33 cellular contexts compared by ENCODE assay signal in the genomic region with DNA sequence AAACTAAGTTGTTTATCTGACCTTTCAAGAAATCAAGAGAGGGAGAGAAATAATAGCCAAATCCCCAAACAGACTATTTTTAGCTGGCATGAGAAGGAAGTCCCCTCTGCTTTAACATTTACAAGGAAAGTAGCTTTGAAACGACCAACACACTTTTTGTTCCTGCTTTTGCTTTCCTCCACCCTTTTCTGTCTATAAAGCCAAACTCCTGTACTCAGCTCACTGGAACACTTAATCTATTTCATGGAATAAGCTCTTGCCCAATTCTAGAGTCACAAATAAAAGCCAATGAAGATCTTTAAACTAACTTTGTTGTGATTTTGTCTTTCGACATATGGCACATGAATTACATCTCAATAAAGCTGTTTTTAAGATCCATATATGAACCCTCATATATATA.
DNase-seq lines count a peak whose midpoint lies in the region; ATAC-seq, FAIRE-seq and TF ChIP-seq lines count a peak whose summit lies in the region.
"Had no signal": no experiment of that assay in that cellular context is flagged by ENCODE, and none has a peak within 500 bp of the region (broad histone marks: within the 10 kb centered on the region; RNA-seq: fewer than 3 reads in every experiment).

No MANE protein-coding gene starts in this region.

- DNase-seq in CD1c-positive myeloid dendritic cell (ENCODE audit: extremely low spot score) (peak; percentile 20), K562 (ENCODE audit: extremely low read depth in 1 of 4, low spot score in 3 of 4) (no peak), left lobe of liver (ENCODE audit: low spot score) (no peak), smooth muscle cell (lab: John Stamatoyannopoulos, UW; ENCODE audit: unreplicated experiment) (no peak), NCI-H226 (no peak), AML-193 (lab: John Stamatoyannopoulos, UW) (no peak)
- no peak for DNase-seq in activated T-helper 2 cell treated with anti-CD3 and anti-CD28 coated beads, Interferon-gamma antibody, Interleukin-2, Interleukin-4, amounts not matched to agents 10 μg/mL and 5 μg/mL and 100 μg/mL, durations not matched to agents 14 hours and 24 hours and 36 hours (ENCODE audit: low spot score)
- DNase-seq: activated CD4-positive, alpha-beta T cell treated with anti-CD3 and anti-CD28 coated beads, Interleukin-2, amount 10 ng/mL, durations not matched to agents 24 days and 14 days; activated CD8-positive, alpha-beta memory T cell treated with anti-CD3 and anti-CD28 coated beads, Interleukin-2, amount 10 ng/mL, durations not matched to agents 7 days and 5 days; activated naive CD4-positive, alpha-beta T cell treated with anti-CD3 and anti-CD28 coated beads, Interleukin-2, amount 50 U/mL, for 16 hours; Caco-2; DND-41; head of caudate nucleus; kidney glomerular epithelial cell; naive thymus-derived CD4-positive, alpha-beta T cell; NCI-H1092; NCI-H2029; NCI-H774; occipital lobe; OCI-M1; retina; SK-N-SH; stimulated activated CD4-positive, alpha-beta T cell treated with anti-CD3 and anti-CD28 coated beads, Interleukin-12 subunit alpha, Interleukin-12 subunit beta, amount 100 ng/mL, for 4 hours; T-helper 2 cell; upper lobe of left lung; WERI-Rb-1 had no signal

- POLR2A ChIA-PET in K562 (lab: Yijun Ruan, JAX), result interaction anchor here (0.6 to 1.7 kb wide), 6 partner anchors 17 to 419 kb away, joined by 3 to 8 read pairs (median 3); no protein-coding TSS in a partner anchor

- H3K9me1 ChIP-seq in K562 (ENCODE audit: control insufficient read depth, insufficient read depth, low read length), result no peaks in the 10 kb centered on the region

- H3K4me2 ChIP-seq in K562 (ENCODE audit: insufficient read depth, low read length) (no peak overlapping the region), smooth muscle cell (no peak overlapping the region)
- H3K4me2 ChIP-seq: SK-N-SH had no signal

- CTCF ChIA-PET in K562 (lab: Yijun Ruan, JAX; ENCODE audit: low intra/inter-chr PET ratio), result no interaction called here

- TF ChIP-seq EP300 in K562 (IDR thresholded peaks at IDR 0.05; ENCODE audit: low read length), result no peak

- no peaks in the 10 kb centered on the region for H3K9me3 Mint-ChIP-seq in activated T-helper 2 cell treated with anti-CD3 and anti-CD28 coated beads, Interferon-gamma antibody, Interleukin-2, Interleukin-4, amounts not matched to agents 10 μg/mL and 5 μg/mL and 100 μg/mL, durations not matched to agents 14 hours and 24 hours and 36 hours
- H3K9me3 Mint-ChIP-seq: activated T-helper 1 cell treated with anti-CD3 and anti-CD28 coated beads, Interleukin-12 subunit alpha, Interleukin-12 subunit beta, Interleukin-2, Interleukin-4 antibody, amounts not matched to agents 30 ng/mL and 10 ng/mL and 1 ng/mL, durations not matched to agents 14 hours and 24 hours and 36 hours; memory B cell; stimulated activated naive CD8-positive, alpha-beta T cell treated with anti-CD3 and anti-CD28 coated beads, Interleukin-15, Interleukin-2, amounts not matched to agents 100 ng/mL and 50 ng/mL, for 24 hours had no signal

- no peaks in the 10 kb centered on the region for H3K36me3 Mint-ChIP-seq in activated T-helper 2 cell treated with anti-CD3 and anti-CD28 coated beads, Interferon-gamma antibody, Interleukin-2, Interleukin-4, amounts not matched to agents 10 μg/mL and 5 μg/mL and 100 μg/mL, durations not matched to agents 14 hours and 24 hours and 36 hours (ENCODE audit: low read depth)
- H3K36me3 Mint-ChIP-seq: memory B cell; naive thymus-derived CD4-positive, alpha-beta T cell had no signal

- TF ChIP-seq RAD21 in K562 (CRISPR knock-in tag; conservative IDR thresholded peaks at IDR 0.05 in 1 of 2, IDR thresholded peaks at IDR 0.05 in 1 of 2), result no peak

- 44% methylated on average over 2 of the region's 2 CpGs for WGBS in K562 (ENCODE audit: insufficient coverage, low coverage, missing lambda C conversion rate)
- 74% methylated on average over 2 of the region's 2 CpGs for WGBS in smooth muscle cell (ENCODE audit: low lambda C conversion rate)

- FAIRE-seq in K562 (lab: Jason Lieb, UNC), result no peak
- FAIRE-seq: endometrium had no signal

- H3K4me3 Mint-ChIP-seq in activated T-helper 2 cell treated with anti-CD3 and anti-CD28 coated beads, Interferon-gamma antibody, Interleukin-2, Interleukin-4, amounts not matched to agents 10 μg/mL and 5 μg/mL and 100 μg/mL, durations not matched to agents 14 hours and 24 hours and 36 hours (ENCODE audit: low read depth), result no peak overlapping the region
- H3K4me3 Mint-ChIP-seq: activated CD4-positive, alpha-beta T cell treated with anti-CD3 and anti-CD28 coated beads, Interleukin-2, amount 10 ng/mL, durations not matched to agents 24 days and 14 days; activated CD8-positive, alpha-beta memory T cell treated with anti-CD3 and anti-CD28 coated beads, Interleukin-2, amount 10 ng/mL, durations not matched to agents 7 days and 5 days; activated T-helper 1 cell treated with anti-CD3 and anti-CD28 coated beads, Interleukin-12 subunit alpha, Interleukin-12 subunit beta, Interleukin-2, Interleukin-4 antibody, amounts not matched to agents 30 ng/mL and 10 ng/mL and 1 ng/mL, durations not matched to agents 14 hours and 24 hours and 36 hours; memory B cell; naive thymus-derived CD4-positive, alpha-beta T cell; stimulated activated naive CD8-positive, alpha-beta T cell treated with anti-CD3 and anti-CD28 coated beads, Interleukin-15, Interleukin-2, amounts not matched to agents 100 ng/mL and 50 ng/mL, for 24 hours had no signal

- no TSS peak for BruUV-seq in K562 (replicated peaks; lab: Mats Ljungman, UMichigan)

- H4K20me1 ChIP-seq in K562 (replicated peaks; ENCODE audit: control insufficient read depth, insufficient read depth, low read length) (no peaks in the 10 kb centered on the region), smooth muscle cell (ENCODE audit: low read depth) (no peaks in the 10 kb centered on the region)
- H4K20me1 ChIP-seq: BLaER1 treated with 17β-estradiol and CSF1 and Interleukin-3, amounts not matched to agents 10 nM and 100 nM had no signal

- no peaks in the 10 kb centered on the region; a peak in 1 of 5 replicates for H3K27me3 ChIP-seq in K562 (ENCODE audit: control insufficient read depth in 2 of 2, insufficient read depth in 2 of 2, low read length in 2 of 2)
- no peaks in the 10 kb centered on the region for H3K27me3 ChIP-seq in smooth muscle cell (ENCODE audit: low read depth)
- H3K27me3 ChIP-seq: BLaER1 treated with 17β-estradiol and CSF1 and Interleukin-3, amounts not matched to agents 10 nM and 100 nM; upper lobe of left lung had no signal

- in situ Hi-C loops in K562 (cut with MboI), result loop anchor here (5.0 kb wide), 1 partner anchor 571 kb away; no protein-coding TSS in a partner anchor

- H3K9me3 ChIP-seq in K562 (replicated peaks; ENCODE audit: control insufficient read depth, insufficient read depth, low read depth, low read length) (no peaks in the 10 kb centered on the region), smooth muscle cell (replicated peaks; ENCODE audit: low read depth) (no peaks in the 10 kb centered on the region)
- H3K9me3 ChIP-seq: BLaER1 treated with 17β-estradiol and CSF1 and Interleukin-3, amounts not matched to agents 10 nM and 100 nM; Caco-2; SK-N-SH; upper lobe of left lung had no signal

- H3K27ac ChIP-seq in K562 (ENCODE audit: extremely low read depth, low read depth, low read length) (no peak overlapping the region), smooth muscle cell (ENCODE audit: low read depth) (no peak overlapping the region)
- H3K27ac ChIP-seq: BLaER1 treated with 17β-estradiol and CSF1 and Interleukin-3, amounts not matched to agents 10 nM and 100 nM; WERI-Rb-1 had no signal

- no peaks in the 10 kb centered on the region for H3K36me3 ChIP-seq in K562 (ENCODE audit: control insufficient read depth, insufficient read depth, low read length)
- H3K36me3 ChIP-seq in smooth muscle cell (ENCODE audit: low read depth), result no peaks in the 10 kb centered on the region
- H3K36me3 ChIP-seq: BLaER1 treated with 17β-estradiol and CSF1 and Interleukin-3, amounts not matched to agents 10 nM and 100 nM; upper lobe of left lung; WERI-Rb-1 had no signal

- intact Hi-C loops in K562 (cut with micrococcal nuclease), result no loop called here
- intact Hi-C loops in activated T-helper 2 cell treated with anti-CD3 and anti-CD28 coated beads, Interferon-gamma antibody, Interleukin-2, Interleukin-4, amounts not matched to agents 10 μg/mL and 5 μg/mL and 100 μg/mL, durations not matched to agents 14 hours and 24 hours and 36 hours (cut with micrococcal nuclease), result no loop called here

- H3F3A ChIP-seq in smooth muscle cell (ENCODE audit: low read depth), result no peaks in the 10 kb centered on the region

- no peak overlapping the region for H3K27ac Mint-ChIP-seq in activated T-helper 2 cell treated with anti-CD3 and anti-CD28 coated beads, Interferon-gamma antibody, Interleukin-2, Interleukin-4, amounts not matched to agents 10 μg/mL and 5 μg/mL and 100 μg/mL, durations not matched to agents 14 hours and 24 hours and 36 hours
- H3K27ac Mint-ChIP-seq: activated CD4-positive, alpha-beta T cell treated with anti-CD3 and anti-CD28 coated beads, Interleukin-2, amount 10 ng/mL, durations not matched to agents 24 days and 14 days; activated CD8-positive, alpha-beta memory T cell treated with anti-CD3 and anti-CD28 coated beads, Interleukin-2, amount 10 ng/mL, durations not matched to agents 7 days and 5 days; activated T-helper 1 cell treated with anti-CD3 and anti-CD28 coated beads, Interleukin-12 subunit alpha, Interleukin-12 subunit beta, Interleukin-2, Interleukin-4 antibody, amounts not matched to agents 30 ng/mL and 10 ng/mL and 1 ng/mL, durations not matched to agents 14 hours and 24 hours and 36 hours; memory B cell; naive thymus-derived CD4-positive, alpha-beta T cell; stimulated activated naive CD8-positive, alpha-beta T cell treated with anti-CD3 and anti-CD28 coated beads, Interleukin-15, Interleukin-2, amounts not matched to agents 100 ng/mL and 50 ng/mL, for 24 hours had no signal

- no peak for TF ChIP-seq CTCF in K562 (IDR thresholded peaks at IDR 0.05 in 2 of 3, conservative IDR thresholded peaks at IDR 0.05 in 1 of 3; ENCODE audit: insufficient read depth in 2 of 3, low read depth in 1 of 3, low read length in 3 of 3)
- TF ChIP-seq CTCF in smooth muscle cell (IDR thresholded peaks at IDR 0.05; ENCODE audit: borderline replicate concordance, insufficient read depth, poor library complexity, severe bottlenecking), result no peak

- ATAC-seq in K562 (no peak), left lobe of liver (peak; percentile 67), HG02610 (IDR thresholded peaks at IDR 0.05; ENCODE audit: unreplicated experiment) (no peak)
- ATAC-seq: activated CD8-positive, alpha-beta memory T cell treated with anti-CD3 and anti-CD28 coated beads, Interleukin-2, amount 10 ng/mL, durations not matched to agents 7 days and 5 days; HCT116; naive thymus-derived CD4-positive, alpha-beta T cell had no signal

- H3K4me1 ChIP-seq in K562 (replicated peaks in 1 of 2; ENCODE audit: control insufficient read depth in 2 of 2, insufficient read depth in 2 of 2, low read length in 2 of 2) (peaks cover 0 to 2% of the 10 kb centered on the region in 2 experiments; a peak in 3 of 5 replicates), smooth muscle cell (ENCODE audit: low read depth) (no peaks in the 10 kb centered on the region)
- H3K4me1 ChIP-seq: upper lobe of left lung had no signal

- H3K27me3 Mint-ChIP-seq in activated T-helper 2 cell treated with anti-CD3 and anti-CD28 coated beads, Interferon-gamma antibody, Interleukin-2, Interleukin-4, amounts not matched to agents 10 μg/mL and 5 μg/mL and 100 μg/mL, durations not matched to agents 14 hours and 24 hours and 36 hours (ENCODE audit: low read depth), result no peaks in the 10 kb centered on the region
- H3K27me3 Mint-ChIP-seq: activated CD8-positive, alpha-beta memory T cell treated with anti-CD3 and anti-CD28 coated beads, Interleukin-2, amount 10 ng/mL, durations not matched to agents 7 days and 5 days had no signal

- TF ChIP-seq POLR2A in K562 (conservative IDR thresholded peaks at IDR 0.05), result no peak

- H2AFZ ChIP-seq in K562 (ENCODE audit: low read depth, low read length) (peak overlapping the region; percentile 28), smooth muscle cell (ENCODE audit: low read depth) (peak overlapping the region; percentile 70)

- no peaks in the 10 kb centered on the region for H3K79me2 ChIP-seq in K562 (ENCODE audit: control insufficient read depth, insufficient read depth, low read length)
- H3K79me2 ChIP-seq in smooth muscle cell (ENCODE audit: low read depth), result no peaks in the 10 kb centered on the region

- no peak overlapping the region for H3K9ac ChIP-seq in K562 (ENCODE audit: insufficient read depth in 1 of 2, low read depth in 2 of 2, low read length in 2 of 2)
- H3K9ac ChIP-seq in smooth muscle cell (ENCODE audit: low read depth), result no peak overlapping the region
- H3K9ac ChIP-seq: BLaER1 treated with 17β-estradiol and CSF1 and Interleukin-3, amounts not matched to agents 10 nM and 100 nM; SK-N-SH had no signal

- H3K4me3 ChIP-seq in K562 (no peak overlapping the region), smooth muscle cell (no peak overlapping the region)
- H3K4me3 ChIP-seq: BLaER1 treated with 17β-estradiol and CSF1 and Interleukin-3, amounts not matched to agents 10 nM and 100 nM; upper lobe of left lung had no signal

- H3K4me1 Mint-ChIP-seq in activated T-helper 2 cell treated with anti-CD3 and anti-CD28 coated beads, Interferon-gamma antibody, Interleukin-2, Interleukin-4, amounts not matched to agents 10 μg/mL and 5 μg/mL and 100 μg/mL, durations not matched to agents 14 hours and 24 hours and 36 hours (ENCODE audit: low read depth), result peaks cover 18% of the 10 kb centered on the region
- H3K4me1 Mint-ChIP-seq: memory B cell had no signal
